In genomic region chr4:2846172-2846571, GRCh38 we compare ENCODE assay signal across 14 cellular contexts. TPM values are rescaled to one million over a fixed set of nuclear protein-coding genes. Genes with fewer than 3 reads are reported as not detected.
DNase-seq lines count a peak whose midpoint lies in the region; ATAC-seq lines count a peak whose summit lies in the region.
"Had no signal": no experiment of that assay in that cellular context is flagged by ENCODE, and none has a peak within 500 bp of the region (broad histone marks: within the 10 kb centered on the region; RNA-seq: fewer than 3 reads in every experiment).

No MANE protein-coding gene starts in this region.

- peaks cover 27% of the 10 kb centered on the region for H3K4me1 ChIP-seq in skeletal muscle satellite cell (ENCODE audit: control insufficient read depth, insufficient read depth, low read length)

- H3K36me3 ChIP-seq in skeletal muscle satellite cell (ENCODE audit: insufficient read depth, low read length): no peaks in the 10 kb centered on the region

- H3K27me3 Mint-ChIP-seq in activated T-cell treated with anti-CD3 and anti-CD28 coated beads, Interleukin-2, amount 50 U/mL, for 24 hours: no peaks in the 10 kb centered on the region
- no peaks in the 10 kb centered on the region for H3K27me3 Mint-ChIP-seq in T-helper 2 cell treated with Interferon-gamma antibody and Interleukin-4, amounts not matched to agents 5 μg/mL and 100 μg/mL, for 36 hours (ENCODE audit: low read depth)
- H3K27me3 Mint-ChIP-seq in effector memory CD8-positive, alpha-beta T cell: no peaks in the 10 kb centered on the region

- H3K36me3 Mint-ChIP-seq in activated T-cell treated with anti-CD3 and anti-CD28 coated beads, Interleukin-2, amount 50 U/mL, for 24 hours (ENCODE audit: low read depth): peaks cover 12% of the 10 kb centered on the region
- H3K36me3 Mint-ChIP-seq in T-helper 2 cell treated with Interferon-gamma antibody and Interleukin-4, amounts not matched to agents 5 μg/mL and 100 μg/mL, for 36 hours (ENCODE audit: low read depth): peaks cover 5% of the 10 kb centered on the region
- H3K36me3 Mint-ChIP-seq in effector memory CD8-positive, alpha-beta T cell (ENCODE audit: insufficient read depth): peaks cover 24% of the 10 kb centered on the region

- no peaks in the 10 kb centered on the region for H3K27me3 ChIP-seq in skeletal muscle satellite cell (ENCODE audit: control insufficient read depth, insufficient read depth, low read length)

- H3K4me3 ChIP-seq in skeletal muscle satellite cell (ENCODE audit: low read length): no peak overlapping the region

- H3K4me3 Mint-ChIP-seq in activated T-cell treated with anti-CD3 and anti-CD28 coated beads, Interleukin-2, amount 50 U/mL, for 24 hours: peak overlapping the region; percentile 91
- H3K4me3 Mint-ChIP-seq in T-helper 2 cell treated with Interferon-gamma antibody and Interleukin-4, amounts not matched to agents 5 μg/mL and 100 μg/mL, for 36 hours: peak overlapping the region; percentile 90
- peak overlapping the region; percentile 86 to 88 for H3K4me3 Mint-ChIP-seq in effector memory CD8-positive, alpha-beta T cell

- H3K9ac ChIP-seq in skeletal muscle satellite cell (ENCODE audit: low read depth, low read length): no peak overlapping the region

- H3K9me3 ChIP-seq in skeletal muscle satellite cell (replicated peaks; ENCODE audit: low read length): no peaks in the 10 kb centered on the region

- H3K27ac Mint-ChIP-seq in activated T-cell treated with anti-CD3 and anti-CD28 coated beads, Interleukin-2, amount 50 U/mL, for 24 hours: peak overlapping the region; percentile 92
- peak overlapping the region; percentile 67 for H3K27ac Mint-ChIP-seq in T-helper 2 cell treated with Interferon-gamma antibody and Interleukin-4, amounts not matched to agents 5 μg/mL and 100 μg/mL, for 36 hours
- H3K27ac Mint-ChIP-seq in effector memory CD8-positive, alpha-beta T cell: peak overlapping the region; percentile 77 to 90

- H3K4me2 ChIP-seq in skeletal muscle satellite cell (ENCODE audit: low read length): peak overlapping the region; percentile 74

- DNase-seq in activated T-cell treated with anti-CD3 and anti-CD28 coated beads, Interleukin-2, amount 50 U/mL, for 24 hours: no peak
- DNase-seq in activated T-cell treated with anti-CD3 and anti-CD28 coated beads, Interleukin-2, amount 50 U/mL, for 1 hour: no peak
- DNase-seq in T-helper 2 cell treated with Interferon-gamma antibody and Interleukin-4, amounts not matched to agents 5 μg/mL and 100 μg/mL, for 36 hours (ENCODE audit: low spot score): no peak
- no peak for DNase-seq in effector memory CD8-positive, alpha-beta T cell
- no peak for DNase-seq in SK-N-DZ (ENCODE audit: low spot score)
- no peak for DNase-seq in stimulated activated naive CD4-positive, alpha-beta T cell (lab: John Stamatoyannopoulos, UW)
- DNase-seq in DMS53 (lab: John Stamatoyannopoulos, UW): no peak
- DNase-seq: activated CD8-positive, alpha-beta memory T cell treated with anti-CD3 and anti-CD28 coated beads, Interleukin-2, amount 50 U/mL, for 48 hours; DMS153; NCI-H1436; NCI-H524; nucleus accumbens; RPMI8226 had no signal

- peaks cover 72% of the 10 kb centered on the region for H3K4me1 Mint-ChIP-seq in activated T-cell treated with anti-CD3 and anti-CD28 coated beads, Interleukin-2, amount 50 U/mL, for 24 hours (ENCODE audit: low read depth)
- peaks cover 49% of the 10 kb centered on the region for H3K4me1 Mint-ChIP-seq in T-helper 2 cell treated with Interferon-gamma antibody and Interleukin-4, amounts not matched to agents 5 μg/mL and 100 μg/mL, for 36 hours (ENCODE audit: low read depth)
- H3K4me1 Mint-ChIP-seq in effector memory CD8-positive, alpha-beta T cell (ENCODE audit: low read depth in 2 of 2): peaks cover 54 to 57% of the 10 kb centered on the region in 2 donors

- H3K9me3 Mint-ChIP-seq in activated T-cell treated with anti-CD3 and anti-CD28 coated beads, Interleukin-2, amount 50 U/mL, for 24 hours: no peaks in the 10 kb centered on the region
- peaks cover under 1% of the 10 kb centered on the region for H3K9me3 Mint-ChIP-seq in T-helper 2 cell treated with Interferon-gamma antibody and Interleukin-4, amounts not matched to agents 5 μg/mL and 100 μg/mL, for 36 hours
- peaks cover 0 to 1% of the 10 kb centered on the region in 2 donors for H3K9me3 Mint-ChIP-seq in effector memory CD8-positive, alpha-beta T cell

- ATAC-seq in effector memory CD8-positive, alpha-beta T cell (replicated peaks): no peak

RNA-seq across cellular contexts. Expression of gene ADD1, which starts 2.5 kb away (rescaled TPM):
- 109 and 111 TPM in 2 replicates for total RNA-seq in skeletal muscle satellite cell (2012; rRNA removed)
- 101 and 103 TPM in 2 replicates for polyA plus RNA-seq in SK-N-DZ (2014; cell fraction: cytosol; rRNA removed)
- polyA plus RNA-seq in SK-N-DZ (2014; cell fraction: nucleus; rRNA removed): 125 and 189 TPM in 2 replicates

RNA-seq across cellular contexts. Expression of gene SH3BP2, which starts 53.3 kb away (rescaled TPM):
- total RNA-seq in skeletal muscle satellite cell (2012; rRNA removed): 16.4 and 30.4 TPM in 2 replicates
- polyA plus RNA-seq in SK-N-DZ (2014; cell fraction: cytosol; rRNA removed): 13.8 and 27.4 TPM in 2 replicates
- polyA plus RNA-seq in SK-N-DZ (2014; cell fraction: nucleus; rRNA removed): 99.4 and 107 TPM in 2 replicates
